9 cellular contexts compared by ENCODE assay signal in the genomic region with DNA sequence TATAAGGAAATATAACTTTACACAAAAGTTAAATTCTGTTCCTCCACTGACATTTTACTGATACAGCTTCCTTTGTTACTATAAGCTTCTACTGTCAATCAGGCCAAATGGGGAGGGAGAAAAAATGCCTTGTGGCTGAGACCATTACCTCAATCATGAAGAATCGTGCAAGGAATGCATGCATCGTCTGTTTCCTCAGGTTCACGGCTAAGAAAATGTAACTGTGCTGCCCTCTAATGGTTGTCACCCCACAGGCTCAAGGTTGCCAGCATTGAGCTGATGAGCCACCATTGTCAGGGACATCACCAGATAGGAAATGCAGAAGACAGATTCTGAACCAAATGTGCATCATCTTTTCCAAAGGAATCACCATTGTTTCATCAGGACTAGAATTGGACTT.
DNase-seq lines count a peak whose midpoint lies in the region; ATAC-seq and TF ChIP-seq lines count a peak whose summit lies in the region.
"Had no signal": no experiment of that assay in that cellular context is flagged by ENCODE, and none has a peak within 500 bp of the region (broad histone marks: within the 10 kb centered on the region; RNA-seq: fewer than 3 reads in every experiment).

No MANE protein-coding gene starts in this region.

- H3K27ac ChIP-seq in adrenal gland = no peak overlapping the region
- H3K27ac ChIP-seq in prostate gland = no peak overlapping the region
- H3K27ac ChIP-seq in sigmoid colon = no peak overlapping the region
- H3K27ac ChIP-seq: VCaP had no signal

- intact Hi-C loops in adrenal gland (cut with DNase I) = loop anchor here in 1 of 2 donors (10.0 kb wide), 2 partner anchors 45 to 145 kb away; no protein-coding TSS in a partner anchor
- intact Hi-C loops in prostate gland (cut with DNase I) = no loop called here
- intact Hi-C loops in sigmoid colon (cut with DNase I) = no loop called here

- H3K27me3 ChIP-seq in adrenal gland = no peaks in the 10 kb centered on the region
- H3K27me3 ChIP-seq in prostate gland (replicated peaks; ENCODE audit: insufficient read depth) = no peaks in the 10 kb centered on the region
- H3K27me3 ChIP-seq in sigmoid colon = no peaks in the 10 kb centered on the region

- 0 to 19% (median 6%) methylated on average over 3 of the region's 3 CpGs for WGBS in adrenal gland, 4 donors
- WGBS in prostate gland = 7% methylated on average over 3 of the region's 3 CpGs
- 2 to 5% methylated on average over 3 of the region's 3 CpGs for WGBS in sigmoid colon, 2 donors

- no peak for TF ChIP-seq POLR2A in adrenal gland (IDR thresholded peaks at IDR 0.05)
- TF ChIP-seq POLR2A in prostate gland (IDR thresholded peaks at IDR 0.05) = no peak
- no peak for TF ChIP-seq POLR2A in sigmoid colon (IDR thresholded peaks at IDR 0.05)

- no peak for ATAC-seq in omental fat pad (ENCODE audit: low FRiP score)

- H3K9me3 ChIP-seq in adrenal gland (replicated peaks in 1 of 3) (no peaks in the 10 kb centered on the region), prostate gland (no peaks in the 10 kb centered on the region), sigmoid colon (no peaks in the 10 kb centered on the region)

- no peak for TF ChIP-seq EP300 in sigmoid colon (IDR thresholded peaks at IDR 0.05)

- peak; percentile 40 for TF ChIP-seq CTCF in GM12873 (IDR thresholded peaks at IDR 0.05; ENCODE audit: insufficient read depth, low read depth, low read length, missing control alignments)
- peak in 5 of 6 experiments; percentile 35 to 54 (median 47) for TF ChIP-seq CTCF in adrenal gland (IDR thresholded peaks at IDR 0.05)
- TF ChIP-seq CTCF in omental fat pad (IDR thresholded peaks at IDR 0.05) = no peak
- TF ChIP-seq CTCF in prostate gland (IDR thresholded peaks at IDR 0.05) = peak in 1 of 4 experiments; percentile 17
- TF ChIP-seq CTCF in sigmoid colon (IDR thresholded peaks at IDR 0.05) = no peak

- DNase-seq in NCI-H1092 (lab: John Stamatoyannopoulos, UW) = peak; percentile 72
- DNase-seq in adrenal gland = peak; percentile 17 to 64 (median 41)
- peak; percentile 88 for DNase-seq in islet precursor cell
- DNase-seq in omental fat pad (ENCODE audit: low spot score) = no peak
- no peak for DNase-seq in prostate gland (ENCODE audit: low spot score)
- no peak for DNase-seq in sigmoid colon
- DNase-seq in stimulated activated CD8-positive, alpha-beta memory T cell treated with anti-CD3 and anti-CD28 coated beads, Interleukin-4, amount 100 ng/mL, for 48 hours = no peak

- H3K36me3 ChIP-seq in adrenal gland (replicated peaks in 1 of 2) = no peaks in the 10 kb centered on the region
- no peaks in the 10 kb centered on the region for H3K36me3 ChIP-seq in prostate gland
- H3K36me3 ChIP-seq in sigmoid colon = no peaks in the 10 kb centered on the region

- no peak overlapping the region for H3K4me3 ChIP-seq in adrenal gland
- no peak overlapping the region for H3K4me3 ChIP-seq in prostate gland
- H3K4me3 ChIP-seq in sigmoid colon = no peak overlapping the region

- H3K4me1 ChIP-seq in adrenal gland (replicated peaks in 1 of 2) (no peaks in the 10 kb centered on the region), prostate gland (replicated peaks) (no peaks in the 10 kb centered on the region), sigmoid colon (no peaks in the 10 kb centered on the region)

Comparison
In these comparisons a context has a peak if more than half of its experiments do, and no peak if none do; other contexts are left out.
1. CTCF ChIP-seq: peak in GM12873 (single experiment) and adrenal gland (5 of 6); none in omental fat pad (0 of 3) and sigmoid colon (0 of 4).
2. DNase-seq: peak in NCI-H1092 (single experiment), adrenal gland (7 of 7) and islet precursor cell (single experiment); none in omental fat pad (single experiment), prostate gland (single experiment), sigmoid colon (single experiment) and stimulated activated CD8-positive, alpha-beta memory T cell treated with anti-CD3 and anti-CD28 coated beads, Interleukin-4, amount 100 ng/mL, for 48 hours (single experiment).